ENCODE assay signal across 6 cellular contexts in genomic region chr13:21590665-21591456, GRCh38. TPM values are rescaled to one million over a fixed set of nuclear protein-coding genes. Genes with fewer than 3 reads are reported as not detected.
DNase-seq lines count a peak whose midpoint lies in the region; ATAC-seq, FAIRE-seq and TF ChIP-seq lines count a peak whose summit lies in the region.
"Not testable (repeated sequence)": the region's sequence is repeated elsewhere in the genome, so short reads cannot be mapped to it uniquely, and the experiment has no call there.

No MANE protein-coding gene starts in this region.

- POLR2A ChIA-PET in activated B cell treated with CpG ODN at 0.5 μM for 24 hours (lab: Charles Lee): interaction anchor here (3.5 kb wide), 1 partner anchor 13 kb away, joined by 16 read pairs; the partner anchor contains the start of gene MICU2

- H3K4me1 Mint-ChIP-seq in IgD-negative memory B cell (peaks cover 76 to 82% (median 82%) of the 10 kb centered on the region in 3 donors), activated B cell treated with CpG ODN at 0.5 μM for 24 hours (peaks cover 80% of the 10 kb centered on the region), chondrocyte (ENCODE audit: low read depth) (peaks cover 46% of the 10 kb centered on the region), memory B cell (peaks cover 63% of the 10 kb centered on the region)
- peaks cover 90% of the 10 kb centered on the region for H3K4me1 Mint-ChIP-seq in stimulated activated memory B cell treated with anti-CD40 and anti-IgM and Interleukin-4, amounts not matched to agents 10 μg/mL and 1 μg/mL and 100 μg/mL, for 72 hours

- TF ChIP-seq POLR2A in GM12891 (IDR thresholded peaks at IDR 0.05; ENCODE audit: low read depth, low read length): not testable (repeated sequence)

- CTCF ChIA-PET in activated B cell treated with CpG ODN at 0.5 μM for 24 hours (lab: Charles Lee): interaction anchor here (0.7 kb wide), 1 partner anchor 122 kb away, joined by 3 read pairs; no protein-coding TSS in a partner anchor

- TF ChIP-seq CTCF in activated B cell treated with CpG ODN at 0.5 μM for 24 hours (IDR thresholded peaks at IDR 0.05); chondrocyte (IDR thresholded peaks at IDR 0.05): not testable (repeated sequence)

- not testable (repeated sequence) for H3K27me3 Mint-ChIP-seq in IgD-negative memory B cell; activated B cell treated with CpG ODN at 0.5 μM for 24 hours; chondrocyte (ENCODE audit: low read depth); memory B cell; stimulated activated memory B cell treated with anti-CD40 and anti-IgM and Interleukin-4, amounts not matched to agents 10 μg/mL and 1 μg/mL and 100 μg/mL, for 72 hours

- DNase-seq in GM12891 (ENCODE audit: insufficient read length, low spot score); activated B cell treated with CpG ODN at 0.5 μM for 24 hours; chondrocyte (ENCODE audit: low spot score); memory B cell (ENCODE audit: low spot score in 2 of 2): not testable (repeated sequence)

- H3K4me3 Mint-ChIP-seq in IgD-negative memory B cell (peak overlapping the region; percentile 78 to 89 (median 86)), activated B cell treated with CpG ODN at 0.5 μM for 24 hours (peak overlapping the region; percentile 54), memory B cell (peak overlapping the region; percentile 58)
- H3K4me3 Mint-ChIP-seq in chondrocyte (ENCODE audit: unreplicated experiment): not testable (repeated sequence)
- peak overlapping the region; percentile 45 for H3K4me3 Mint-ChIP-seq in stimulated activated memory B cell treated with anti-CD40 and anti-IgM and Interleukin-4, amounts not matched to agents 10 μg/mL and 1 μg/mL and 100 μg/mL, for 72 hours

- H3K27ac Mint-ChIP-seq in IgD-negative memory B cell (peak overlapping the region; percentile 78 to 96 (median 90)), activated B cell treated with CpG ODN at 0.5 μM for 24 hours (peak overlapping the region; percentile 27), chondrocyte (ENCODE audit: unreplicated experiment) (peak overlapping the region; percentile 6), memory B cell (peak overlapping the region; percentile 86)
- peak overlapping the region; percentile 73 for H3K27ac Mint-ChIP-seq in stimulated activated memory B cell treated with anti-CD40 and anti-IgM and Interleukin-4, amounts not matched to agents 10 μg/mL and 1 μg/mL and 100 μg/mL, for 72 hours

- intact Hi-C loops in activated B cell treated with CpG ODN at 0.5 μM for 24 hours (cut with micrococcal nuclease): not testable (repeated sequence)

- ATAC-seq in activated B cell treated with CpG ODN at 0.5 μM for 24 hours (ENCODE audit: low read depth); stimulated activated memory B cell treated with anti-CD40 and anti-IgM and Interleukin-4, amounts not matched to agents 10 μg/mL and 1 μg/mL and 100 μg/mL, for 72 hours: not testable (repeated sequence)
- ATAC-seq in memory B cell (ENCODE audit: low read depth): peak; percentile 72

- H3K9me3 Mint-ChIP-seq in IgD-negative memory B cell; activated B cell treated with CpG ODN at 0.5 μM for 24 hours; memory B cell; stimulated activated memory B cell treated with anti-CD40 and anti-IgM and Interleukin-4, amounts not matched to agents 10 μg/mL and 1 μg/mL and 100 μg/mL, for 72 hours: not testable (repeated sequence)
- H3K9me3 Mint-ChIP-seq in chondrocyte (ENCODE audit: low read depth): peaks cover 30% of the 10 kb centered on the region

- H3K36me3 Mint-ChIP-seq in IgD-negative memory B cell (peaks cover 13% of the 10 kb centered on the region), activated B cell treated with CpG ODN at 0.5 μM for 24 hours (ENCODE audit: low read depth) (peaks cover 14% of the 10 kb centered on the region), memory B cell (peaks cover 16% of the 10 kb centered on the region)
- not testable (repeated sequence) for H3K36me3 Mint-ChIP-seq in chondrocyte (ENCODE audit: low read depth)
- peaks cover 36% of the 10 kb centered on the region for H3K36me3 Mint-ChIP-seq in stimulated activated memory B cell treated with anti-CD40 and anti-IgM and Interleukin-4, amounts not matched to agents 10 μg/mL and 1 μg/mL and 100 μg/mL, for 72 hours

- not testable (repeated sequence) for FAIRE-seq in GM12891 (lab: Jason Lieb, UNC)

TF ChIP-seq in GM12891, 5 proteins besides CTCF, POLR2A, EP300 and RAD21:
- peak; percentile 69 for TF ChIP-seq SPI1 (IDR thresholded peaks at IDR 0.05; ENCODE audit: low read depth, low read length)

RNA-seq across cellular contexts. Expression of gene MICU2, which starts 13.1 kb away (rescaled TPM):
- polyA plus RNA-seq in GM12891 (2012; ENCODE audit: low read depth, missing spikeins): 21.0 TPM
- polyA plus RNA-seq in IgD-negative memory B cell: 53.3 TPM
- 37.0 and 41.3 TPM in 2 replicates for total RNA-seq in activated B cell treated with CpG ODN at 0.5 μM for 24 hours
- 26.7 to 28.5 TPM (median 27.4 TPM) in 3 replicates for total RNA-seq in chondrocyte

Comparison
In these comparisons a context has a peak if more than half of its experiments do, and no peak if none do; other contexts are left out.
1. H3K27ac Mint-ChIP-seq: peak in every context shown above with its lines; median percentile 90 in IgD-negative memory B cell; 86 in memory B cell; 73 in stimulated activated memory B cell treated with anti-CD40 and anti-IgM and Interleukin-4, amounts not matched to agents 10 μg/mL and 1 μg/mL and 100 μg/mL, for 72 hours; 27 in activated B cell treated with CpG ODN at 0.5 μM for 24 hours; 6 in chondrocyte.